ENCODE assay signal across 8 cellular contexts in genomic region chr9:36191290-36191645, GRCh38. TPM values are rescaled to one million over a fixed set of nuclear protein-coding genes. Genes with fewer than 3 reads are reported as not detected.
A peak's percentile ranks its signal among the peaks of the same experiment; 100 is the strongest.
DNase-seq lines count a peak whose midpoint lies in the region; ATAC-seq and TF ChIP-seq lines count a peak whose summit lies in the region.

No MANE protein-coding gene starts in this region.

- no peak for TF ChIP-seq CTCF in cardiac fibroblast (IDR thresholded peaks at IDR 0.05; ENCODE audit: low read depth, low read length)
- TF ChIP-seq CTCF in lower lobe of right lung (IDR thresholded peaks at IDR 0.05), result no peak
- TF ChIP-seq CTCF in GM13976 (IDR thresholded peaks at IDR 0.05; ENCODE audit: borderline replicate concordance, control extremely low read depth, extremely low read depth, insufficient read depth, missing control alignments), result no peak

- ATAC-seq in GM18867 (IDR thresholded peaks at IDR 0.05; ENCODE audit: unreplicated experiment), result peak; percentile 9
- peak; percentile 6 for ATAC-seq in HG03159 (IDR thresholded peaks at IDR 0.05; ENCODE audit: unreplicated experiment)
- ATAC-seq in lower lobe of right lung, result peak; percentile 38 to 61
- ATAC-seq in HG02571 (IDR thresholded peaks at IDR 0.05; ENCODE audit: unreplicated experiment), result no peak

- DNase-seq in T-helper 9 cell (peak; percentile 37), cardiac fibroblast (ENCODE audit: low read depth in 2 of 2) (peak; percentile 28 to 31), lower lobe of right lung (peak; percentile 61), GM13976 (ENCODE audit: low spot score) (no peak)
- DNase-seq in stimulated activated CD8-positive, alpha-beta memory T cell treated with anti-CD3 and anti-CD28 coated beads, Interleukin-2, amount 100 ng/mL, for 1 hour (ENCODE audit: low read depth in 2 of 2), result peak; percentile 12 to 17

- intact Hi-C loops in lower lobe of right lung (cut with DNase I), result no loop called here

- H3K9me3 ChIP-seq in lower lobe of right lung, result no peaks in the 10 kb centered on the region

- in situ Hi-C loops in GM13976 (cut with MboI; ENCODE audit: low sequenced_read_pairs, unreplicated experiment), result no loop called here

- H3K27ac ChIP-seq in lower lobe of right lung, result peak overlapping the region; percentile 95

- H3K27me3 ChIP-seq in lower lobe of right lung (ENCODE audit: low read depth), result no peaks in the 10 kb centered on the region

- H3K4me3 ChIP-seq in cardiac fibroblast (replicated peaks in 1 of 2; ENCODE audit: low read depth in 2 of 2, low read length in 2 of 2), result peak overlapping the region; percentile 73 to 74
- H3K4me3 ChIP-seq in lower lobe of right lung, result peak overlapping the region; percentile 97

- H3K4me1 ChIP-seq in lower lobe of right lung, result peaks cover 50% of the 10 kb centered on the region

- H3K36me3 ChIP-seq in lower lobe of right lung, result peaks cover 10% of the 10 kb centered on the region

RNA-seq across cellular contexts. Expression of gene CLTA, which starts 0.5 kb away (rescaled TPM):
- 177 TPM for total RNA-seq in lower lobe of right lung

RNA-seq across cellular contexts. Expression of gene CCIN, which starts 22.1 kb away (rescaled TPM):
- 0.18 TPM for total RNA-seq in lower lobe of right lung

RNA-seq across cellular contexts. Expression of gene GLIPR2, which starts 54.7 kb away (rescaled TPM):
- total RNA-seq in lower lobe of right lung, result 108 TPM
